8 cellular contexts compared by ENCODE assay signal in genomic region chr4:87848622-87849351, GRCh38. TPM values are rescaled to one million over a fixed set of nuclear protein-coding genes. Genes with fewer than 3 reads are reported as not detected.
DNase-seq lines count a peak whose midpoint lies in the region; TF ChIP-seq lines count a peak whose summit lies in the region.

No MANE protein-coding gene starts in this region.

- peak overlapping the region; percentile 90 for H2BK12ac ChIP-seq in H9 (ENCODE audit: insufficient read length, low read depth, low read length)

- no peak overlapping the region for H3K27ac Mint-ChIP-seq in H9

- H3K27ac ChIP-seq in H9 (ENCODE audit: insufficient read length, low read depth, low read length) (no peak overlapping the region), MM.1S (ENCODE audit: low read length) (no peak overlapping the region), layer of hippocampus (ENCODE audit: low read depth, low read length) (peak overlapping the region; percentile 80)

- no peak overlapping the region for H3K18ac ChIP-seq in H9 (ENCODE audit: insufficient read length, low read depth, low read length)

- H3K9me3 ChIP-seq in H9 (ENCODE audit: control insufficient read depth, low read depth, low read length) = no peaks in the 10 kb centered on the region
- H3K9me3 ChIP-seq in MM.1S (replicated peaks; ENCODE audit: insufficient read depth, low read length) = no peaks in the 10 kb centered on the region

- H3K4me1 ChIP-seq in H9 (ENCODE audit: insufficient read depth, low read length) = peaks cover 8% of the 10 kb centered on the region; the same call in 1 of the 2 replicates
- H3K4me1 ChIP-seq in MM.1S (ENCODE audit: low read length) = peaks cover 9% of the 10 kb centered on the region

- H3K79me2 ChIP-seq in H9 (ENCODE audit: insufficient read depth, low read length) (no peaks in the 10 kb centered on the region), MM.1S (ENCODE audit: low read length) (no peaks in the 10 kb centered on the region)

- H3K4me2 ChIP-seq in H9 (ENCODE audit: insufficient read depth, insufficient read length, low read length) (peak overlapping the region; percentile 85), MM.1S (ENCODE audit: low read depth, low read length) (peak overlapping the region; percentile 77)

- H3K4ac ChIP-seq in H9 (ENCODE audit: low read depth, low read length) = no peak overlapping the region

- H3K27me3 ChIP-seq in H9 (ENCODE audit: insufficient read depth, low read length) = no peaks in the 10 kb centered on the region; the same call in 1 of the 2 replicates
- no peaks in the 10 kb centered on the region for H3K27me3 ChIP-seq in MM.1S (replicated peaks; ENCODE audit: insufficient read depth, low read length)
- no peaks in the 10 kb centered on the region for H3K27me3 ChIP-seq in layer of hippocampus (ENCODE audit: control insufficient read depth, insufficient read depth, low read length)

- H3K14ac ChIP-seq in H9 (ENCODE audit: insufficient read depth, low read length) = no peak overlapping the region; the same call in 1 of the 2 replicates

- no peak overlapping the region for H2BK15ac ChIP-seq in H9 (ENCODE audit: low read depth, low read length)

- peaks cover 6% of the 10 kb centered on the region for H3F3A ChIP-seq in MM.1S (ENCODE audit: insufficient read depth, low read length)

- H4K8ac ChIP-seq in H9 (replicated peaks; ENCODE audit: insufficient read length, low read depth, low read length) = no peak overlapping the region

- no peaks in the 10 kb centered on the region for H3K79me1 ChIP-seq in H9 (ENCODE audit: insufficient read depth, low read depth, low read length, poor library complexity, severe bottlenecking)

- H2AK5ac ChIP-seq in H9 (ENCODE audit: insufficient read length, low read length) = no peak overlapping the region

- TF ChIP-seq CTCF in H9 (conservative IDR thresholded peaks at IDR 0.05) (peak; percentile 70), MM.1S (IDR thresholded peaks at IDR 0.05; ENCODE audit: low read length) (peak; percentile 60)

- no peak overlapping the region for H3K23ac ChIP-seq in H9 (ENCODE audit: insufficient read length, low read depth, low read length)

- DNase-seq in NCI-H2081 (lab: John Stamatoyannopoulos, UW) (peak; percentile 36 to 48), NCI-H2081 treated with DMSO at 0.1 percent for 48 hours (lab: John Stamatoyannopoulos, UW) (no peak), H9 (peak; percentile 44), MM.1S (peak; percentile 76), SKM-1 treated with dmso at 0.1 percent for 144 hours (lab: John Stamatoyannopoulos, UW; ENCODE audit: unreplicated experiment) (peak; percentile 70), cerebellar nuclear complex (lab: John Stamatoyannopoulos, UW) (peak; percentile 11 to 67)
- DNase-seq in stimulated activated CD4-positive, alpha-beta T cell treated with anti-CD3 and anti-CD28 coated beads, Interleukin-4, amount 100 ng/mL, for 24 hours = peak; percentile 33

- H4K5ac ChIP-seq in H9 (ENCODE audit: insufficient read length, low read depth, low read length) = no peak overlapping the region

- H3K9ac ChIP-seq in H9 (ENCODE audit: extremely low read depth, insufficient read length, low read length) = no peak overlapping the region
- no peak overlapping the region for H3K9ac ChIP-seq in MM.1S (ENCODE audit: low read length)

- no peak overlapping the region for H3K56ac ChIP-seq in H9 (ENCODE audit: insufficient read length, low read depth, low read length)

- H2BK5ac ChIP-seq in H9 (ENCODE audit: insufficient read length, low read length) = no peak overlapping the region

- peaks cover 2% of the 10 kb centered on the region for H3K23me2 ChIP-seq in H9 (ENCODE audit: insufficient read length, low read depth, low read length, poor library complexity, severe bottlenecking)

- no peaks in the 10 kb centered on the region for H4K20me1 ChIP-seq in H9 (ENCODE audit: control insufficient read depth, insufficient read depth, insufficient read length)
- H4K20me1 ChIP-seq in MM.1S (ENCODE audit: insufficient read depth, low read length) = no peaks in the 10 kb centered on the region

- peak overlapping the region; percentile 40 for H2AFZ ChIP-seq in H9 (ENCODE audit: low read length)
- H2AFZ ChIP-seq in MM.1S (ENCODE audit: low read length) = peak overlapping the region; percentile 71

- H4K91ac ChIP-seq in H9 (ENCODE audit: insufficient read length, low read depth, low read length) = no peak overlapping the region

- peak overlapping the region; percentile 50 for H3K4me3 ChIP-seq in MM.1S (ENCODE audit: low read length)

- H2BK20ac ChIP-seq in H9 (ENCODE audit: low read depth, low read length, poor library complexity, severe bottlenecking) = no peak overlapping the region

- WGBS in H9 (ENCODE audit: extremely low coverage, insufficient read length, low lambda C conversion rate) = no CpG with 5 or more reads among the region's 15 CpGs

- H3K27me3 Mint-ChIP-seq in H9 (ENCODE audit: low read depth) = no peaks in the 10 kb centered on the region

- H2BK120ac ChIP-seq in H9 (ENCODE audit: low read depth, low read length, poor library complexity, severe bottlenecking) = no peak overlapping the region

- H3K9me3 Mint-ChIP-seq in H9 = no peaks in the 10 kb centered on the region

- no peak overlapping the region for H3T11ph ChIP-seq in H9 (ENCODE audit: low read length)

- no peaks in the 10 kb centered on the region for H3K9me2 ChIP-seq in MM.1S (replicated peaks; ENCODE audit: insufficient read depth, low read length)

- H3K36me3 Mint-ChIP-seq in H9 (ENCODE audit: insufficient read depth in 1 of 3, low read depth in 3 of 3) = no peaks in the 10 kb centered on the region

- H3K36me3 ChIP-seq in MM.1S (replicated peaks; ENCODE audit: insufficient read depth, low read length) = no peaks in the 10 kb centered on the region

- peaks cover 10 to 24% of the 10 kb centered on the region in 2 experiments for H3K4me1 Mint-ChIP-seq in H9

- peak overlapping the region in 1 of 2 experiments; percentile 34; a peak in 3 of 5 replicates for H3K4me3 Mint-ChIP-seq in H9

RNA-seq across cellular contexts. Expression of gene MEPE, which starts 16.0 kb away (rescaled TPM):
- total RNA-seq in H9 (2021) = not detected in 2 replicates

RNA-seq across cellular contexts. Expression of gene IBSP, which starts 49.4 kb away (rescaled TPM):
- total RNA-seq in H9 (2021) = not detected in 2 replicates
